24 cellular contexts compared by ENCODE assay signal in the genomic region with DNA sequence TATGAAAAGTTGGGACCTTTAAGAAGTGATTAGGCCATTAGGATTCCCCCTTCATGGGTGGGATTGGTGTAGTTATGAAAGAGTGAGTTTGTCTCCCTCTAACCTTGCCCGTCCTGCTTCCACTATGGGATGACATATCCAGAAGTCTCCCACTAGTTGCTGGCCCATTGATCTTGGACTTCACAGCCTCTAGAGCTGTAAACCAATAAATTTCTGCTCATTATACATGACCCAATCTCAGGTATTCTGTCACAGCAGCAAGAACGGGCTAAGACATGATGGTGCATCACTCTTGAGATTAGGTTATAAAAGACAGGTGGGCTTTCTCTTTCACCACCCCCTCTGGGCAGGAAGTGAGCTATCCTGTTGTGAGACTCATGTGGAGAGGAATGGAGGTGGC. TPM values are rescaled to one million over a fixed set of nuclear protein-coding genes. Genes with fewer than 3 reads are reported as not detected.
"Had no signal": no experiment of that assay in that cellular context is flagged by ENCODE, and none has a peak within 500 bp of the region (broad histone marks: within the 10 kb centered on the region; RNA-seq: fewer than 3 reads in every experiment).

No MANE protein-coding gene starts in this region.

- FAIRE-seq: endothelial cell of umbilical vein, frontal cortex, islet of Langerhans, keratinocyte had no signal

- H3K9me3 ChIP-seq: colonic mucosa, left lung, lower lobe of right lung, mucosa of descending colon had no signal

- ATAC-seq: foreskin keratinocyte, gastroesophageal sphincter, heart left ventricle, left cardiac atrium, left lung, left ventricle myocardium superior, lower lobe of right lung, mucosa of descending colon had no signal

- H3K4me3 ChIP-seq: colonic mucosa, dorsolateral prefrontal cortex, esophagus muscularis mucosa, gastroesophageal sphincter, heart left ventricle, hepatocyte, left lung, lower lobe of right lung, mucosa of descending colon had no signal

- H3K4me1 ChIP-seq: colonic mucosa, esophagus muscularis mucosa, gastroesophageal sphincter, heart left ventricle, left lung, lower lobe of right lung had no signal

- DNase-seq: colonic mucosa; dermis blood vessel endothelial cell; dorsolateral prefrontal cortex; effector CD4-positive, alpha-beta T cell; effector memory CD4-positive, alpha-beta T cell; foreskin keratinocyte; heart left ventricle; hypothalamus; left cardiac atrium; left lung; left ventricle myocardium superior; lower lobe of right lung; mesenchymal stem cell; mucosa of descending colon; naive B cell had no signal

- H3K27ac ChIP-seq: colonic mucosa, dorsolateral prefrontal cortex, esophagus muscularis mucosa, foreskin keratinocyte, gastroesophageal sphincter, heart left ventricle, hepatocyte, left lung, lower lobe of right lung had no signal

- H3K36me3 ChIP-seq: colonic mucosa, esophagus muscularis mucosa, gastroesophageal sphincter, heart left ventricle, left lung, lower lobe of right lung had no signal

- H3K4me2 ChIP-seq: hepatocyte had no signal

- H3K79me2 ChIP-seq: hepatocyte had no signal

- H3K27me3 ChIP-seq: colonic mucosa, esophagus muscularis mucosa, foreskin keratinocyte, hepatocyte had no signal

- H2AFZ ChIP-seq: hepatocyte had no signal

RNA-seq across cellular contexts. Expression of a gene that starts 8.6 kb away (rescaled TPM):
- total RNA-seq: fibroblast of lung, fibroblast of villous mesenchyme had no signal
